ENCODE assay signal across 9 cellular contexts in genomic region chr3:23324745-23325144, GRCh38.
A peak's percentile ranks its signal among the peaks of the same experiment; 100 is the strongest.
DNase-seq lines count a peak whose midpoint lies in the region; ATAC-seq and TF ChIP-seq lines count a peak whose summit lies in the region.
"Had no signal": no experiment of that assay in that cellular context is flagged by ENCODE, and none has a peak within 500 bp of the region (broad histone marks: within the 10 kb centered on the region; RNA-seq: fewer than 3 reads in every experiment).

No MANE protein-coding gene starts in this region.

- no peaks in the 10 kb centered on the region for H3K27me3 ChIP-seq in BJ (ENCODE audit: control insufficient read depth, insufficient read depth, low read length)
- H3K27me3 ChIP-seq: neutrophil had no signal

- H3K36me3 Mint-ChIP-seq in activated T-helper 2 cell treated with anti-CD3 and anti-CD28 coated beads, Interferon-gamma antibody, Interleukin-2, Interleukin-4, amounts not matched to agents 10 μg/mL and 5 μg/mL and 100 μg/mL, durations not matched to agents 14 hours and 24 hours and 36 hours (ENCODE audit: low read depth), result no peaks in the 10 kb centered on the region

- TF ChIP-seq CTCF in BJ (IDR thresholded peaks at IDR 0.05; ENCODE audit: insufficient read depth, low read depth, low read length), result no peak

- peak; percentile 66 for ATAC-seq in GM21717 (IDR thresholded peaks at IDR 0.05; ENCODE audit: unreplicated experiment)
- no peak for ATAC-seq in GM19397 (IDR thresholded peaks at IDR 0.05; ENCODE audit: unreplicated experiment)

- no peak overlapping the region for H3K4me3 Mint-ChIP-seq in activated T-helper 2 cell treated with anti-CD3 and anti-CD28 coated beads, Interferon-gamma antibody, Interleukin-2, Interleukin-4, amounts not matched to agents 10 μg/mL and 5 μg/mL and 100 μg/mL, durations not matched to agents 14 hours and 24 hours and 36 hours (ENCODE audit: low read depth)

- POLR2A ChIA-PET in BJ (lab: Charles Lee), result interaction anchor here (0.6 kb wide), 1 partner anchor 584 kb away, joined by 3 read pairs; no protein-coding TSS in a partner anchor

- H3K4me1 Mint-ChIP-seq in activated T-helper 2 cell treated with anti-CD3 and anti-CD28 coated beads, Interferon-gamma antibody, Interleukin-2, Interleukin-4, amounts not matched to agents 10 μg/mL and 5 μg/mL and 100 μg/mL, durations not matched to agents 14 hours and 24 hours and 36 hours (ENCODE audit: low read depth), result peaks cover 5% of the 10 kb centered on the region

- H3K36me3 ChIP-seq in BJ (ENCODE audit: control insufficient read depth, insufficient read depth, low read length), result no peaks in the 10 kb centered on the region
- H3K36me3 ChIP-seq: neutrophil had no signal

- H3K27me3 Mint-ChIP-seq in activated T-helper 2 cell treated with anti-CD3 and anti-CD28 coated beads, Interferon-gamma antibody, Interleukin-2, Interleukin-4, amounts not matched to agents 10 μg/mL and 5 μg/mL and 100 μg/mL, durations not matched to agents 14 hours and 24 hours and 36 hours (ENCODE audit: low read depth), result peaks cover 2% of the 10 kb centered on the region

- DNase-seq in BJ (ENCODE audit: low read depth), result peak; percentile 12
- peak; percentile 19 to 72 for DNase-seq in NOMO-1 (lab: John Stamatoyannopoulos, UW; ENCODE audit: unreplicated experiment in 2 of 2)
- peak; percentile 1 for DNase-seq in fibroblast of the conjunctiva (ENCODE audit: low read depth)
- DNase-seq in NCI-H1930 (lab: John Stamatoyannopoulos, UW), result no peak
- DNase-seq in activated T-helper 2 cell treated with anti-CD3 and anti-CD28 coated beads, Interferon-gamma antibody, Interleukin-2, Interleukin-4, amounts not matched to agents 10 μg/mL and 5 μg/mL and 100 μg/mL, durations not matched to agents 14 hours and 24 hours and 36 hours (ENCODE audit: low spot score), result no peak
- no peak for DNase-seq in GM19238 (ENCODE audit: insufficient read length, low spot score)

- CTCF ChIA-PET in BJ (lab: Yijun Ruan, JAX), result interaction anchor here (0.6 kb wide), 1 partner anchor 462 kb away, joined by 3 read pairs; no protein-coding TSS in a partner anchor

- H3K27ac Mint-ChIP-seq in activated T-helper 2 cell treated with anti-CD3 and anti-CD28 coated beads, Interferon-gamma antibody, Interleukin-2, Interleukin-4, amounts not matched to agents 10 μg/mL and 5 μg/mL and 100 μg/mL, durations not matched to agents 14 hours and 24 hours and 36 hours, result no peak overlapping the region

- no peaks in the 10 kb centered on the region for H3K9me3 Mint-ChIP-seq in activated T-helper 2 cell treated with anti-CD3 and anti-CD28 coated beads, Interferon-gamma antibody, Interleukin-2, Interleukin-4, amounts not matched to agents 10 μg/mL and 5 μg/mL and 100 μg/mL, durations not matched to agents 14 hours and 24 hours and 36 hours

- intact Hi-C loops in activated T-helper 2 cell treated with anti-CD3 and anti-CD28 coated beads, Interferon-gamma antibody, Interleukin-2, Interleukin-4, amounts not matched to agents 10 μg/mL and 5 μg/mL and 100 μg/mL, durations not matched to agents 14 hours and 24 hours and 36 hours (cut with micrococcal nuclease), result no loop called here

- no peak overlapping the region for H3K4me3 ChIP-seq in BJ (ENCODE audit: low read depth, low read length)

Comparison
In these comparisons a context has a peak if more than half of its experiments do, and no peak if none do; other contexts are left out.
1. DNase-seq: peak in BJ (single experiment), NOMO-1 (2 of 2) and fibroblast of the conjunctiva (single experiment); none in NCI-H1930 (0 of 2), activated T-helper 2 cell treated with anti-CD3 and anti-CD28 coated beads, Interferon-gamma antibody, Interleukin-2, Interleukin-4, amounts not matched to agents 10 μg/mL and 5 μg/mL and 100 μg/mL, durations not matched to agents 14 hours and 24 hours and 36 hours (single experiment) and GM19238 (single experiment).